Comparison of ENCODE assay signal across 1 cellular context in genomic region chr18:70295192-70295522, GRCh38.
TF ChIP-seq lines count a peak whose summit lies in the region.

No MANE protein-coding gene starts in this region.

TF ChIP-seq in GM23338, 12 proteins besides CTCF, POLR2A, EP300 and RAD21:
- TF ChIP-seq ZNF462 (CRISPR knock-in tag; IDR thresholded peaks at IDR 0.05) (no peak), JUNB (IDR thresholded peaks at IDR 0.05; ENCODE audit: unreplicated experiment) (no peak), ZNF114 (CRISPR knock-in tag; IDR thresholded peaks at IDR 0.05) (no peak), EZH2phosphoT487 (IDR thresholded peaks at IDR 0.05; ENCODE audit: unreplicated experiment) (no peak), NANOG (IDR thresholded peaks at IDR 0.05; ENCODE audit: borderline replicate concordance) (no peak), REST (IDR thresholded peaks at IDR 0.05; ENCODE audit: unreplicated experiment) (no peak), CREB1 (CRISPR knock-in tag; IDR thresholded peaks at IDR 0.05; ENCODE audit: low read depth) (no peak), STAT1 (IDR thresholded peaks at IDR 0.05; ENCODE audit: unreplicated experiment) (no peak), ETS1 (IDR thresholded peaks at IDR 0.05) (no peak)
